ENCODE assay signal across 8 cellular contexts in the genomic region with DNA sequence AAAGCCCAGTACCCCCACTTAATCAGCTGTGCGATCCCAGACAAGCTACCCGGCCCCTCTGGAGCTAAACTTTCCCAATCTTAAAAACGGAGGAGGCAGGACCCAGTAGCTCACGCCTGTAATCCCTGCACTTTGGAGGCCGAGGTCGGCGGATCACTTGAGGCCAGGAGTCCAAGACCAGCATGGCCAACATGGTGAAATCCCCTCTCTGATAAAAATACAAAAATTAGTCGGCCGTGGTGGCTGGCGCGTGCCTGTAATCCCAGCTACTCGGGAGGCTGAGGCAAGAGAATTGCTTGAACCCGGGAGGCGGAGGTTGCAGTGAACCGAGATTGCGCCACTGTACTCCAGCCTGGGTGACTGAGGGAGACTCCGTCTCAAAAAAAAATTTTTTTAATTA. TPM values are rescaled to one million over a fixed set of nuclear protein-coding genes. Genes with fewer than 3 reads are reported as not detected.
DNase-seq lines count a peak whose midpoint lies in the region; ATAC-seq, FAIRE-seq and TF ChIP-seq lines count a peak whose summit lies in the region.
"Not testable (repeated sequence)": the region's sequence is repeated elsewhere in the genome, so short reads cannot be mapped to it uniquely, and the experiment has no call there.

No MANE protein-coding gene starts in this region.

- H3K27ac Mint-ChIP-seq in CD14-positive monocyte = peak overlapping the region; percentile 94 to 100 (median 98)
- peak overlapping the region; percentile 85 to 97 (median 91) for H3K27ac Mint-ChIP-seq in IgD-negative memory B cell
- H3K27ac Mint-ChIP-seq in activated CD4-positive, alpha-beta T cell treated with anti-CD3 and anti-CD28 coated beads, Interleukin-2, amount 10 ng/mL, durations not matched to agents 7 days and 5 days = peak overlapping the region; percentile 87

- H3K9me3 Mint-ChIP-seq in CD14-positive monocyte; IgD-negative memory B cell; activated CD4-positive, alpha-beta T cell treated with anti-CD3 and anti-CD28 coated beads, Interleukin-2, amount 10 ng/mL, durations not matched to agents 7 days and 5 days: not testable (repeated sequence)

- peaks cover 14 to 17% of the 10 kb centered on the region in 2 donors for H3K36me3 Mint-ChIP-seq in CD14-positive monocyte
- H3K36me3 Mint-ChIP-seq in IgD-negative memory B cell = not testable (repeated sequence)
- peaks cover 45% of the 10 kb centered on the region for H3K36me3 Mint-ChIP-seq in activated CD4-positive, alpha-beta T cell treated with anti-CD3 and anti-CD28 coated beads, Interleukin-2, amount 10 ng/mL, durations not matched to agents 7 days and 5 days (ENCODE audit: low read depth)

- H3K4me1 ChIP-seq in GM12878 (ENCODE audit: control insufficient read depth, insufficient read depth, low read length) (peaks cover 28% of the 10 kb centered on the region), esophagus muscularis mucosa (peaks cover 11 to 66% (median 52%) of the 10 kb centered on the region in 4 donors)
- H3K4me1 ChIP-seq in right lobe of liver; ovary (ENCODE audit: insufficient read depth); testis: not testable (repeated sequence)

- peaks cover 70% of the 10 kb centered on the region for H3K4me1 Mint-ChIP-seq in CD14-positive monocyte
- peaks cover 40 to 50% (median 50%) of the 10 kb centered on the region in 3 donors for H3K4me1 Mint-ChIP-seq in IgD-negative memory B cell
- peaks cover 55% of the 10 kb centered on the region for H3K4me1 Mint-ChIP-seq in activated CD4-positive, alpha-beta T cell treated with anti-CD3 and anti-CD28 coated beads, Interleukin-2, amount 10 ng/mL, durations not matched to agents 7 days and 5 days

- H3K4me3 Mint-ChIP-seq in CD14-positive monocyte (peak overlapping the region; percentile 95 to 98), IgD-negative memory B cell (peak overlapping the region; percentile 92 to 99 (median 97))
- peak overlapping the region; percentile 98 for H3K4me3 Mint-ChIP-seq in activated CD4-positive, alpha-beta T cell treated with anti-CD3 and anti-CD28 coated beads, Interleukin-2, amount 10 ng/mL, durations not matched to agents 7 days and 5 days

- H3K27me3 ChIP-seq in GM12878 (replicated peaks in 1 of 2; ENCODE audit: control insufficient read depth in 2 of 2, insufficient read depth in 2 of 2, low read length in 1 of 2); right lobe of liver; ovary; testis: not testable (repeated sequence)
- H3K27me3 ChIP-seq in esophagus muscularis mucosa = peaks cover 0 to 21% (median 0%) of the 10 kb centered on the region in 4 donors

- not testable (repeated sequence) for H4K20me1 ChIP-seq in GM12878 (ENCODE audit: control insufficient read depth, insufficient read depth)

- RAD21 ChIA-PET in GM12878 (lab: Charles Lee; ENCODE audit: unreplicated experiment) = interaction anchor here (0.7 to 6.1 kb wide), 26 partner anchors 15 to 169 kb away, joined by 3 to 41 read pairs (median 5); no protein-coding TSS in a partner anchor

- in situ Hi-C loops in GM12878 (cut with MboI) = not testable (repeated sequence)

- not testable (repeated sequence) for TF ChIP-seq CTCF in CD14-positive monocyte (IDR thresholded peaks at IDR 0.05); GM12878 (IDR thresholded peaks at IDR 0.05 in 2 of 3, conservative IDR thresholded peaks at IDR 0.05 in 1 of 3; ENCODE audit: control insufficient read depth in 2 of 3, extremely low read depth in 1 of 3, insufficient read depth in 1 of 3, low read depth in 3 of 3, low read length in 3 of 3); esophagus muscularis mucosa (IDR thresholded peaks at IDR 0.05); right lobe of liver (IDR thresholded peaks at IDR 0.05); ovary (IDR thresholded peaks at IDR 0.05); testis (IDR thresholded peaks at IDR 0.05)

- FAIRE-seq in GM12878 (lab: Jason Lieb, UNC) = not testable (repeated sequence)

- TF ChIP-seq RAD21 in GM12878 (IDR thresholded peaks at IDR 0.05; ENCODE audit: insufficient read depth, low read depth, low read length) = not testable (repeated sequence)

- POLR2A ChIA-PET in activated CD4-positive, alpha-beta T cell treated with anti-CD3 and anti-CD28 coated beads, Interleukin-2, amount 10 ng/mL, durations not matched to agents 7 days and 5 days (lab: Charles Lee) = not testable (repeated sequence)
- POLR2A ChIA-PET in GM12878 (lab: Charles Lee) = interaction anchor here (0.6 to 2.1 kb wide), 13 partner anchors 15 to 1324 kb away, joined by 3 to 10 read pairs (median 5); no protein-coding TSS in a partner anchor

- not testable (repeated sequence) for H3K36me3 ChIP-seq in GM12878 (ENCODE audit: control insufficient read depth in 2 of 2, insufficient read depth in 2 of 2, low read length in 1 of 2); esophagus muscularis mucosa; right lobe of liver; ovary; testis (ENCODE audit: low read depth, missing control alignments)

- peak overlapping the region; percentile 86 for H3K27ac ChIP-seq in GM12878 (ENCODE audit: control insufficient read depth, insufficient read depth)
- H3K27ac ChIP-seq in esophagus muscularis mucosa (replicated peaks in 1 of 4) = peak overlapping the region; percentile 6 to 74 (median 62)
- H3K27ac ChIP-seq in right lobe of liver = peak overlapping the region in 1 of 3 donors; percentile 43
- not testable (repeated sequence) for H3K27ac ChIP-seq in ovary, testis

- CTCF ChIA-PET in activated CD4-positive, alpha-beta T cell treated with anti-CD3 and anti-CD28 coated beads, Interleukin-2, amount 10 ng/mL, durations not matched to agents 7 days and 5 days (lab: Charles Lee) = interaction anchor here (0.9 to 2.4 kb wide), 3 partner anchors 40 to 169 kb away, joined by 3 to 8 read pairs (median 7); no protein-coding TSS in a partner anchor
- CTCF ChIA-PET in GM12878 (lab: Yijun Ruan, JAX) = interaction anchor here (0.7 to 4.9 kb wide), 15 partner anchors 16 to 340 kb away, joined by 3 to 35 read pairs (median 4); no protein-coding TSS in a partner anchor

- not testable (repeated sequence) for TF ChIP-seq EP300 in GM12878 (IDR thresholded peaks at IDR 0.05; ENCODE audit: borderline replicate concordance in 1 of 2, control insufficient read depth in 1 of 2, low read depth in 2 of 2, low read length in 2 of 2); esophagus muscularis mucosa (IDR thresholded peaks at IDR 0.05); ovary (IDR thresholded peaks at IDR 0.05)

- not testable (repeated sequence) for TF ChIP-seq POLR2A in GM12878 (IDR thresholded peaks at IDR 0.05; ENCODE audit: low read depth, low read length); esophagus muscularis mucosa (IDR thresholded peaks at IDR 0.05; ENCODE audit: low read depth); right lobe of liver (IDR thresholded peaks at IDR 0.05); ovary (IDR thresholded peaks at IDR 0.05); testis (IDR thresholded peaks at IDR 0.05)

- H3K9me3 ChIP-seq in GM12878 (replicated peaks; ENCODE audit: control insufficient read depth, insufficient read depth, low read length); esophagus muscularis mucosa; right lobe of liver; ovary; testis: not testable (repeated sequence)

- peak overlapping the region; percentile 88 for H3K4me2 ChIP-seq in GM12878 (ENCODE audit: control insufficient read depth, insufficient read depth)

- not testable (repeated sequence) for H3K27me3 Mint-ChIP-seq in CD14-positive monocyte (ENCODE audit: low read depth in 3 of 3); IgD-negative memory B cell
- peaks cover 19% of the 10 kb centered on the region for H3K27me3 Mint-ChIP-seq in activated CD4-positive, alpha-beta T cell treated with anti-CD3 and anti-CD28 coated beads, Interleukin-2, amount 10 ng/mL, durations not matched to agents 7 days and 5 days

- H3K4me3 ChIP-seq in GM12878 (peak overlapping the region; percentile 99), esophagus muscularis mucosa (peak overlapping the region; percentile 66 to 80 (median 66)), right lobe of liver (peak overlapping the region; percentile 44 to 63 (median 49)), ovary (peak overlapping the region; percentile 32), testis (peak overlapping the region; percentile 55 to 58)

- SMC1A ChIA-PET in GM12878 (lab: Charles Lee; ENCODE audit: uncharacterized antibody, unreplicated experiment) = interaction anchor here (0.5 to 4.5 kb wide), 30 partner anchors 8 to 222 kb away, joined by 3 to 36 read pairs (median 6); no protein-coding TSS in a partner anchor

- peak overlapping the region; percentile 94 for H3K9ac ChIP-seq in GM12878 (ENCODE audit: control insufficient read depth, insufficient read depth, low read length)

- ATAC-seq in GM12878 = peak; percentile 0
- not testable (repeated sequence) for ATAC-seq in right lobe of liver

- 1% methylated on average over 17 of the region's 17 CpGs for WGBS in GM12878 (ENCODE audit: insufficient coverage, insufficient replicate concordance, low lambda C conversion rate, missing lambda C conversion rate)
- WGBS in esophagus muscularis mucosa = 56% methylated on average over 17 of the region's 17 CpGs
- WGBS in right lobe of liver (ENCODE audit: insufficient coverage, low coverage, low lambda C conversion rate, missing lambda C conversion rate) = 40% methylated on average over 15 of the region's 17 CpGs
- WGBS in ovary, 3 donors = 65 to 75% (median 67%) methylated on average over 17 of the region's 17 CpGs
- 34 to 39% methylated on average over 15 to 17 of the region's 17 CpGs for WGBS in testis, 2 donors

- not testable (repeated sequence) for BruUV-seq in GM12878 (replicated peaks; lab: Mats Ljungman, UMichigan)

- not testable (repeated sequence) for DNase-seq in CD14-positive monocyte (ENCODE audit: low spot score); activated CD4-positive, alpha-beta T cell treated with anti-CD3 and anti-CD28 coated beads, Interleukin-2, amount 10 ng/mL, durations not matched to agents 7 days and 5 days; GM12878 (ENCODE audit: low read depth, low spot score); esophagus muscularis mucosa (ENCODE audit: extremely low spot score); right lobe of liver; ovary; testis

- not testable (repeated sequence) for H2AFZ ChIP-seq in GM12878 (ENCODE audit: control insufficient read depth, low read depth, low read length)

- intact Hi-C loops in CD14-positive monocyte (cut with micrococcal nuclease) (loop anchor here in 1 of 2 donors (5.0 to 10.0 kb wide), 4 partner anchors 36 to 172 kb away; a partner anchor contains a TSS), GM12878 (cut with micrococcal nuclease; ENCODE audit: unreplicated experiment) (loop anchor here (5.0 kb wide), 1 partner anchor 61 kb away; no protein-coding TSS in a partner anchor)
- intact Hi-C loops in esophagus muscularis mucosa (cut with DNase I); right lobe of liver (cut with DNase I); ovary (cut with DNase I); testis (cut with DNase I; ENCODE audit: low total_unique reads): not testable (repeated sequence)

- H3K79me2 ChIP-seq in GM12878 (ENCODE audit: control insufficient read depth, insufficient read depth, low read length) = peaks cover 65% of the 10 kb centered on the region

RNA-seq across cellular contexts. Expression of a gene that starts 1.3 kb away (rescaled TPM):
- 10 to 100 TPM; 24.3 to 27.5 TPM for polyA plus RNA-seq in CD14-positive monocyte
- 41.7 TPM for polyA plus RNA-seq in IgD-negative memory B cell
- total RNA-seq in activated CD4-positive, alpha-beta T cell treated with anti-CD3 and anti-CD28 coated beads, Interleukin-2, amount 10 ng/mL, durations not matched to agents 7 days and 5 days = 10 to 100 TPM; 81.0 to 86.1 TPM
- total RNA-seq in GM12878 (2013; cell fraction: nucleolus; rRNA removed) = 138 and 148 TPM in 2 replicates
- total RNA-seq in GM12878 (2014; rRNA removed) = 79.5 and 82.6 TPM in 2 replicates
- 41.9 and 48.6 TPM in 2 replicates for total RNA-seq in GM12878 (2014; rRNA removed; fragmentation: Illumina TruSeq; extraction: Trizol)
- 108 and 114 TPM in 2 replicates for total RNA-seq in GM12878 (2021)
- 23.6 TPM for polyA plus RNA-seq in GM12878 (2011; ENCODE audit: low read depth)
- 16.3 and 29.3 TPM in 2 replicates for polyA plus RNA-seq in GM12878 (2011; rRNA removed)
- 30.8 and 32.4 TPM in 2 replicates for polyA plus RNA-seq in GM12878 (2011; cell fraction: cytosol; rRNA removed)
- 74.6 and 90.7 TPM in 2 replicates for polyA plus RNA-seq in GM12878 (2011; cell fraction: nucleus; rRNA removed)
- polyA plus RNA-seq in GM12878 (2012) = 56.3 and 62.3 TPM in 2 replicates
- polyA plus RNA-seq in GM12878 (2014; fragmentation: Illumina TruSeq; extraction: Trizol) = 25.2 and 49.0 TPM in 2 replicates
- 1 to 10 TPM; 2.6 to 6.7 TPM for polyA plus RNA-seq in GM12878 (2014; fragmentation: Nextera tagmentation; extraction: Ambion mirVana)
- 60.5 and 76.1 TPM in 2 replicates for polyA plus RNA-seq in GM12878 (2014; rRNA removed)
- 10 to 100 TPM; 17.7 to 22.1 TPM for polyA plus RNA-seq in GM12878 (2016; fragmentation: Nextera tagmentation; extraction: Ambion mirVana)
- polyA minus RNA-seq in GM12878 (2011; rRNA and poly(A)+ RNA removed) = 42.1 and 65.5 TPM in 2 replicates
- polyA minus RNA-seq in GM12878 (2011; cell fraction: cytosol; rRNA and poly(A)+ RNA removed) = 21.6 and 22.1 TPM in 2 replicates
- polyA minus RNA-seq in GM12878 (2011; cell fraction: nucleus; rRNA and poly(A)+ RNA removed) = 31.8 and 50.9 TPM in 2 replicates
- 10 to 100 TPM; 20.8 to 37.1 (median 24.3) TPM for total RNA-seq in esophagus muscularis mucosa
- 10 to 100 TPM in 2 of 6 experiments, 1 to 10 TPM in 4; 4.4 to 11.1 (median 8.7) TPM for total RNA-seq in right lobe of liver
- total RNA-seq in ovary = 10 to 100 TPM in 2 of 7 donors, 1 to 10 TPM in 5; 3.8 to 13.6 (median 5.4) TPM
- 1 to 10 TPM; 6.7 to 8.8 TPM for polyA plus RNA-seq in ovary
- 10 to 100 TPM; 27.1 to 36.5 TPM for total RNA-seq in testis
- 18.0 TPM for polyA plus RNA-seq in testis (ENCODE audit: insufficient read depth, low read depth, low replicate concordance)

Comparison
In these comparisons a context has a peak if more than half of its experiments do, and no peak if none do; other contexts are left out.
1. H3K4me3 ChIP-seq: peak in every context shown above with its lines; median percentile 99 in GM12878; 66 in esophagus muscularis mucosa; 56 in testis; 49 in right lobe of liver; 32 in ovary.